ENCODE assay signal across 23 cellular contexts in the genomic region with DNA sequence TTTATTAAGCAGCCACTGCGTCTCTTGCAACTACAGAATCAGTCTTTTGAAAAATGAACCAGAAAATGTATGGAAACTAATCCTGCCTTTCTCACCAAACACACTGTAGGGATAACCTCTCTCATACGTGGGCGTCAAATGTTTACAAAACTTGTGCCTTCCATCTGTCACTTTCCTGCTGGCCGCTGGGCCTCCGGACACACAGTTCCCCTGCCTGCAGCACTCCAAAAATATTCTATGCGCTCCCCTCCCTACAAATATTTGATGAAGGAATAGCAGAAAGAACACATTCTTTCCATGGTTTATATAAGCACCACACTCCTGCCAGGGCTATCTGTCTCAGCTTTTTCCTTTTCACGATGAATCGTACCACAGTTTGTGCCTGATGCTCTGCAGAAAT. TPM values are rescaled to one million over a fixed set of nuclear protein-coding genes. Genes with fewer than 3 reads are reported as not detected.
DNase-seq lines count a peak whose midpoint lies in the region; ATAC-seq and TF ChIP-seq lines count a peak whose summit lies in the region.
"Had no signal": no experiment of that assay in that cellular context is flagged by ENCODE, and none has a peak within 500 bp of the region (broad histone marks: within the 10 kb centered on the region; RNA-seq: fewer than 3 reads in every experiment).

No MANE protein-coding gene starts in this region.

- peak overlapping the region; percentile 71 for H2BK120ac ChIP-seq in IMR-90 (ENCODE audit: low read depth, low read length)

- no peak overlapping the region for H3K4me3 ChIP-seq in IMR-90 (ENCODE audit: insufficient read depth, low read depth, low read length)
- H3K4me3 ChIP-seq in upper lobe of right lung: no peak overlapping the region
- H3K4me3 ChIP-seq: HAP-1, skin epidermis had no signal

- H3K27me3 ChIP-seq in IMR-90 (ENCODE audit: control insufficient read depth, insufficient read depth, low read length) (peaks cover 3% of the 10 kb centered on the region), upper lobe of right lung (no peaks in the 10 kb centered on the region)
- H3K27me3 ChIP-seq: brain microvascular endothelial cell had no signal

- no peak overlapping the region for H3K9ac ChIP-seq in IMR-90 (ENCODE audit: low read depth, low read length)

- H3K14ac ChIP-seq in IMR-90 (replicated peaks; ENCODE audit: low read depth, low read length): no peak overlapping the region

- H2BK15ac ChIP-seq in IMR-90 (ENCODE audit: low read depth, low read length): peak overlapping the region; percentile 66

- H3K18ac ChIP-seq in IMR-90 (ENCODE audit: low read depth, low read length): peak overlapping the region; percentile 81; the same call in 1 of the 2 replicates

- no peaks in the 10 kb centered on the region for H3K27me3 Mint-ChIP-seq in dendritic cell treated with granulocyte-macrophage colony-stimulating factor and Interleukin-4, amounts not matched to agents 40 ng/mL and 50 ng/mL, for 4 days
- peaks cover 2% of the 10 kb centered on the region for H3K27me3 Mint-ChIP-seq in mesothelial cell of epicardium (ENCODE audit: low read depth)
- H3K27me3 Mint-ChIP-seq: CD4-positive, alpha-beta T cell had no signal

- peak overlapping the region; percentile 50 for H3K4me2 ChIP-seq in IMR-90 (ENCODE audit: low read depth, low read length)

- in situ Hi-C loops in IMR-90 (cut with MboI; ENCODE audit: low sequenced_read_pairs): no loop called here

- H2BK5ac ChIP-seq in IMR-90 (ENCODE audit: low read depth, low read length, poor library complexity, severe bottlenecking): peak overlapping the region; percentile 6

- no peaks in the 10 kb centered on the region for H4K20me1 ChIP-seq in IMR-90 (ENCODE audit: insufficient read depth, low read length)

- no peaks in the 10 kb centered on the region for H3K9me3 ChIP-seq in IMR-90 (ENCODE audit: control insufficient read depth, insufficient read depth, low read length)
- no peaks in the 10 kb centered on the region for H3K9me3 ChIP-seq in upper lobe of right lung
- H3K9me3 ChIP-seq: HAP-1 had no signal

- peak overlapping the region; percentile 85 for H3K27ac Mint-ChIP-seq in dendritic cell treated with granulocyte-macrophage colony-stimulating factor and Interleukin-4, amounts not matched to agents 40 ng/mL and 50 ng/mL, for 4 days
- H3K27ac Mint-ChIP-seq in mesothelial cell of epicardium: peak overlapping the region; percentile 23
- H3K27ac Mint-ChIP-seq: T-helper 1 cell treated with Interleukin-12 subunit alpha and Interleukin-12 subunit beta and Interleukin-4 antibody, amounts not matched to agents 30 μg/mL and 1 μg/mL, for 36 hours had no signal

- H3K9me1 ChIP-seq in IMR-90 (ENCODE audit: insufficient read depth, low read length): peaks cover 17% of the 10 kb centered on the region

- no peaks in the 10 kb centered on the region for H3K36me3 Mint-ChIP-seq in dendritic cell treated with granulocyte-macrophage colony-stimulating factor and Interleukin-4, amounts not matched to agents 40 ng/mL and 50 ng/mL, for 4 days (ENCODE audit: low read depth)
- H3K36me3 Mint-ChIP-seq in mesothelial cell of epicardium: no peaks in the 10 kb centered on the region

- 0 out of 2 replicates have a peak overlapping the region, but pooled peaks have one; percentile 2 for H4K5ac ChIP-seq in IMR-90 (ENCODE audit: low read depth, low read length)

- CTCF ChIA-PET in IMR-90 (lab: Yijun Ruan, JAX): no interaction called here

- H3K4me1 ChIP-seq in IMR-90 (ENCODE audit: control insufficient read depth, insufficient read depth, low read length): peaks cover 29% of the 10 kb centered on the region
- peaks cover 25% of the 10 kb centered on the region for H3K4me1 ChIP-seq in upper lobe of right lung
- H3K4me1 ChIP-seq: HAP-1 had no signal

- H3K4me3 Mint-ChIP-seq in dendritic cell treated with granulocyte-macrophage colony-stimulating factor and Interleukin-4, amounts not matched to agents 40 ng/mL and 50 ng/mL, for 4 days: no peak overlapping the region
- no peak overlapping the region for H3K4me3 Mint-ChIP-seq in mesothelial cell of epicardium
- H3K4me3 Mint-ChIP-seq: CD4-positive, alpha-beta T cell; T-helper 1 cell treated with Interleukin-12 subunit alpha and Interleukin-12 subunit beta and Interleukin-4 antibody, amounts not matched to agents 30 μg/mL and 1 μg/mL, for 36 hours had no signal

- TF ChIP-seq POLR2A in IMR-90 (IDR thresholded peaks at IDR 0.05; ENCODE audit: low read depth, low read length): no peak

- H2BK20ac ChIP-seq in IMR-90 (ENCODE audit: low read depth, low read length): peak overlapping the region; percentile 44

- no peak overlapping the region for H3K23ac ChIP-seq in IMR-90 (ENCODE audit: low read depth, low read length)

- 4% methylated on average over 3 of the region's 8 CpGs; no CpG with 5 or more reads in 1 of the 2 experiments for WGBS in IMR-90 (ENCODE audit: extremely low coverage in 2 of 2, insufficient read length in 1 of 2), 2 experiments

- TF ChIP-seq RAD21 in IMR-90 (IDR thresholded peaks at IDR 0.05; ENCODE audit: low read length): no peak

- H3K56ac ChIP-seq in IMR-90 (ENCODE audit: extremely low read depth, insufficient read depth, low read length): no peak overlapping the region

- dilution Hi-C loops in IMR-90 (cut with HindIII; ENCODE audit: low sequenced_read_pairs, unreplicated experiment): no loop called here

- H3K4ac ChIP-seq in IMR-90 (ENCODE audit: low read depth, low read length): peak overlapping the region; percentile 48; the same call in 1 of the 2 replicates

- POLR2A ChIA-PET in IMR-90 (lab: Charles Lee; ENCODE audit: unreplicated experiment): no interaction called here

- no peaks in the 10 kb centered on the region for H3K9me3 Mint-ChIP-seq in dendritic cell treated with granulocyte-macrophage colony-stimulating factor and Interleukin-4, amounts not matched to agents 40 ng/mL and 50 ng/mL, for 4 days
- no peaks in the 10 kb centered on the region for H3K9me3 Mint-ChIP-seq in mesothelial cell of epicardium
- H3K9me3 Mint-ChIP-seq: CD4-positive, alpha-beta T cell; T-helper 1 cell treated with Interleukin-12 subunit alpha and Interleukin-12 subunit beta and Interleukin-4 antibody, amounts not matched to agents 30 μg/mL and 1 μg/mL, for 36 hours had no signal

- H2AK9ac ChIP-seq in IMR-90 (replicated peaks; ENCODE audit: low read depth, low read length, poor library complexity): no peak overlapping the region

- peak overlapping the region; percentile 53 for H4K91ac ChIP-seq in IMR-90 (ENCODE audit: insufficient read depth, low read depth, low read length)

- H4K8ac ChIP-seq in IMR-90 (ENCODE audit: low read depth in 2 of 2, low read length in 2 of 2): peak overlapping the region; percentile 8 to 16; a peak in 1 of 4 replicates

- peak; percentile 46 for ATAC-seq in IMR-90 (ENCODE audit: low read depth)
- ATAC-seq in upper lobe of right lung: no peak
- ATAC-seq in GM21786 (IDR thresholded peaks at IDR 0.05; ENCODE audit: unreplicated experiment): no peak
- no peak for ATAC-seq in HG03565 (IDR thresholded peaks at IDR 0.05; ENCODE audit: unreplicated experiment)

- no peaks in the 10 kb centered on the region for H3K36me3 ChIP-seq in IMR-90 (ENCODE audit: control insufficient read depth, insufficient read depth, low read length)
- no peaks in the 10 kb centered on the region for H3K36me3 ChIP-seq in upper lobe of right lung
- H3K36me3 ChIP-seq: brain microvascular endothelial cell, HAP-1 had no signal

- no TSS peak for BruUV-seq in IMR-90 (replicated peaks; lab: Mats Ljungman, UMichigan)

- H3K27ac ChIP-seq in IMR-90 (ENCODE audit: insufficient read depth, low read length) (peak overlapping the region; percentile 69; the same call in 1 of the 2 replicates), upper lobe of right lung (peak overlapping the region; percentile 73)
- H3K27ac ChIP-seq: brain microvascular endothelial cell had no signal

- H3K79me1 ChIP-seq in IMR-90 (ENCODE audit: low read depth in 1 of 2, low read length in 2 of 2): no peaks in the 10 kb centered on the region

- peaks cover 55% of the 10 kb centered on the region for H3K4me1 Mint-ChIP-seq in dendritic cell treated with granulocyte-macrophage colony-stimulating factor and Interleukin-4, amounts not matched to agents 40 ng/mL and 50 ng/mL, for 4 days (ENCODE audit: low read depth)
- H3K4me1 Mint-ChIP-seq in mesothelial cell of epicardium: peaks cover 47% of the 10 kb centered on the region

- intact Hi-C loops in IMR-90 (cut with micrococcal nuclease): loop anchor here (10.0 kb wide), 1 partner anchor 359 kb away; no protein-coding TSS in a partner anchor
- intact Hi-C loops in dendritic cell treated with granulocyte-macrophage colony-stimulating factor and Interleukin-4, amounts not matched to agents 40 ng/mL and 50 ng/mL, for 4 days (cut with micrococcal nuclease): no loop called here
- intact Hi-C loops in upper lobe of right lung (cut with DNase I): no loop called here

- DNase-seq in IMR-90 (peak; percentile 37), mesothelial cell of epicardium (ENCODE audit: low spot score in 2 of 2, unreplicated experiment in 2 of 2) (no peak), upper lobe of right lung (no peak), germinal center (ENCODE audit: low spot score) (no peak)
- DNase-seq: activated CD4-positive, alpha-beta T cell treated with anti-CD3 and anti-CD28 coated beads for 1 hour; activated gamma-delta T cell treated with Interleukin-2 at 50 U/mL for 16 hours; activated T-cell treated with anti-CD3 and anti-CD28 coated beads, Interleukin-2, amount 50 U/mL, for 1 hour; brain microvascular endothelial cell; CD4-positive, alpha-beta T cell; Karpas-422; kidney glomerular epithelial cell; mammary epithelial cell; NCI-H146; NCI-H510A treated with DMSO at 0.1 percent for 48 hours; NK-92 treated with Interleukin-12 subunit alpha and Interleukin-12 subunit beta, amount 100 ng/mL, for 24 hours; stimulated activated CD4-positive, alpha-beta T cell treated with anti-CD3 and anti-CD28 coated beads, Interleukin-1b, Interleukin-23, amount 100 ng/mL, for 48 hours had no signal

- no peak overlapping the region for H2AFZ ChIP-seq in IMR-90 (replicated peaks; ENCODE audit: low read length, poor library complexity)

- TF ChIP-seq CTCF in IMR-90 (conservative IDR thresholded peaks at IDR 0.05; ENCODE audit: low read depth, low read length) (no peak), mesothelial cell of epicardium (IDR thresholded peaks at IDR 0.05; ENCODE audit: unreplicated experiment) (no peak), upper lobe of right lung (IDR thresholded peaks at IDR 0.05) (no peak)

- H2AK5ac ChIP-seq in IMR-90 (ENCODE audit: low read depth, low read length): no peak overlapping the region

RNA-seq across cellular contexts. Expression of gene CYTL1, which starts 14.9 kb away (rescaled TPM):
- total RNA-seq in IMR-90 (2012; rRNA removed): 1.3 and 1.4 TPM in 2 replicates
- 5.8 and 7.4 TPM in 2 replicates for polyA plus RNA-seq in IMR-90 (2012; rRNA removed)
- polyA plus RNA-seq in IMR-90 (2012; cell fraction: cytosol; rRNA removed): 2.9 and 20.0 TPM in 2 replicates
- 1.0 and 5.5 TPM in 2 replicates for polyA plus RNA-seq in IMR-90 (2012; cell fraction: nucleus; rRNA removed; ENCODE audit: low replicate concordance)
- 13.9 to 18.0 TPM (median 16.9 TPM) in 3 replicates for total RNA-seq in mesothelial cell of epicardium
- 11.5 TPM for total RNA-seq in upper lobe of right lung
- total RNA-seq: CD4-positive, alpha-beta T cell; mammary epithelial cell; myocyte had no signal

RNA-seq across cellular contexts. Expression of gene STK32B, which starts 17.1 kb away (rescaled TPM):
- total RNA-seq in IMR-90 (2012; rRNA removed) (5.8 and 6.3 TPM in 2 replicates), mesothelial cell of epicardium (0.69 to 0.96 TPM (median 0.81 TPM) in 3 replicates), upper lobe of right lung (2.8 TPM)
- 5.3 and 5.5 TPM in 2 replicates for polyA plus RNA-seq in IMR-90 (2012; rRNA removed)
- 3.4 and 3.9 TPM in 2 replicates for polyA plus RNA-seq in IMR-90 (2012; cell fraction: cytosol; rRNA removed)
- 5.2 and 6.8 TPM in 2 replicates for polyA plus RNA-seq in IMR-90 (2012; cell fraction: nucleus; rRNA removed; ENCODE audit: low replicate concordance)
- total RNA-seq: CD4-positive, alpha-beta T cell had no signal
